Comparison of ENCODE assay signal across 23 cellular contexts in genomic region chr5:29794146-29794787, GRCh38.
"Had no signal": no experiment of that assay in that cellular context is flagged by ENCODE, and none has a peak within 500 bp of the region (broad histone marks: within the 10 kb centered on the region; RNA-seq: fewer than 3 reads in every experiment).

No MANE protein-coding gene starts in this region.

- H3K4me3 ChIP-seq: esophagus muscularis mucosa, gastrocnemius medialis, left ventricle myocardium inferior, lower lobe of right lung, neural progenitor cell, ovary, stomach, thoracic aorta, transverse colon had no signal

- H3K9ac ChIP-seq: neural progenitor cell had no signal

- H3K27ac ChIP-seq: esophagus muscularis mucosa, gastrocnemius medialis, left ventricle myocardium inferior, lower lobe of right lung, neural progenitor cell, ovary, stomach, thoracic aorta, transverse colon had no signal

- FAIRE-seq: endometrium, keratinocyte, small intestine had no signal

- ATAC-seq: gastrocnemius medialis; left cardiac atrium; lower lobe of right lung; natural killer cell treated with Interleukin-12 subunit alpha and Interleukin-12 subunit beta and Interleukin-15 and Interleukin-18, amount 100 ng/mL, for 72 hours; right cardiac atrium had no signal

- H3K9me3 Mint-ChIP-seq: neural progenitor cell had no signal

- H3K4me3 Mint-ChIP-seq: immature natural killer cell; memory B cell; natural killer cell treated with Interleukin-12 subunit alpha and Interleukin-12 subunit beta and Interleukin-15 and Interleukin-18, amount 100 ng/mL, for 72 hours; neural progenitor cell had no signal

- H3K36me3 Mint-ChIP-seq: immature natural killer cell; memory B cell; natural killer cell treated with Interleukin-12 subunit alpha and Interleukin-12 subunit beta and Interleukin-15 and Interleukin-18, amount 100 ng/mL, for 72 hours; neural progenitor cell had no signal

- H3K4me1 Mint-ChIP-seq: immature natural killer cell, memory B cell, neural progenitor cell had no signal

- H3K9me3 ChIP-seq: esophagus muscularis mucosa, gastrocnemius medialis, lower lobe of right lung, ovary, stomach, thoracic aorta, transverse colon had no signal

- DNase-seq: effector memory CD4-positive, alpha-beta T cell; gastrocnemius medialis; immature natural killer cell; left cardiac atrium; left ventricle myocardium inferior; lower lobe of right lung; midbrain; nucleus accumbens; ovary; right cardiac atrium; small intestine; stimulated activated CD4-positive, alpha-beta T cell treated with anti-CD3 and anti-CD28 coated beads, Interleukin-12 subunit alpha, Interleukin-12 subunit beta, amount 100 ng/mL, for 4 hours; stimulated activated naive CD4-positive, alpha-beta T cell; stomach; substantia nigra; transverse colon had no signal

- H3K4me1 ChIP-seq: esophagus muscularis mucosa, gastrocnemius medialis, left ventricle myocardium inferior, lower lobe of right lung, neural progenitor cell, stomach, transverse colon had no signal

- H3K27me3 Mint-ChIP-seq: memory B cell; natural killer cell treated with Interleukin-12 subunit alpha and Interleukin-12 subunit beta and Interleukin-15 and Interleukin-18, amount 100 ng/mL, for 72 hours had no signal

- H3K27me3 ChIP-seq: esophagus muscularis mucosa, gastrocnemius medialis, neural progenitor cell, ovary, stomach, transverse colon had no signal

- H2AFZ ChIP-seq: neural progenitor cell had no signal

- H3K4me2 ChIP-seq: neural progenitor cell had no signal

- H3K27ac Mint-ChIP-seq: immature natural killer cell; memory B cell; natural killer cell treated with Interleukin-12 subunit alpha and Interleukin-12 subunit beta and Interleukin-15 and Interleukin-18, amount 100 ng/mL, for 72 hours; neural progenitor cell had no signal

- H3K36me3 ChIP-seq: esophagus muscularis mucosa, gastrocnemius medialis, left ventricle myocardium inferior, lower lobe of right lung, neural progenitor cell, ovary, stomach, thoracic aorta, transverse colon had no signal
